Comparison of ENCODE assay signal across 23 cellular contexts in the genomic region with DNA sequence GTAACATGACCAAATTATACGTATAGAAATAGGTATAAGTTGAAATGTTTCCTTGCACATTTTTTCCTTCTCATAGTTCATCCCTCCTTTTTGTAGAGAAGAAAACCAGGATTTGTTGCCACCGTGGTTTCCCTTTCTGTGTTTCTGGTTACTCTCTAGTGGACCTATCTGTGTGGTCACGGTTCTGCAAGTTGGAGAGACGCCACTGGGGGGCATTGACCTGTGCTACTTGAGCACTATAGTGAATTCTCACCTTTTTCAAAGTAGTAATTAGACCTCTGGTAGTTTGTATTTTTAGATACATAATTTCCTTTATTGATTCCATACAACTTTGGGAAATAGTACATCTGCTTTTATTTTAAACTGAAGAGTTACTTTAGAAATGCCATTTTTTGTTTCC.
DNase-seq lines count a peak whose midpoint lies in the region; ATAC-seq and TF ChIP-seq lines count a peak whose summit lies in the region.
"Had no signal": no experiment of that assay in that cellular context is flagged by ENCODE, and none has a peak within 500 bp of the region (broad histone marks: within the 10 kb centered on the region; RNA-seq: fewer than 3 reads in every experiment).

No MANE protein-coding gene starts in this region.

- ATAC-seq in GM19035 (IDR thresholded peaks at IDR 0.05; ENCODE audit: unreplicated experiment) = no peak
- ATAC-seq: activated CD8-positive, alpha-beta memory T cell treated with anti-CD3 and anti-CD28 coated beads, Interleukin-2, amount 10 ng/mL, durations not matched to agents 7 days and 5 days; activated T-cell treated with anti-CD3 and anti-CD28 coated beads, Interleukin-2, amount 50 U/mL, for 72 hours; body of pancreas; gastroesophageal sphincter; left colon had no signal

- no peaks in the 10 kb centered on the region for H4K20me1 ChIP-seq in Loucy (ENCODE audit: insufficient read depth, low read length, poor library complexity, severe bottlenecking)

- no peak overlapping the region for H4K8ac ChIP-seq in mesendoderm (ENCODE audit: low read depth, low read length)

- H3K36me3 ChIP-seq in Loucy (ENCODE audit: insufficient read depth, low read length) (no peaks in the 10 kb centered on the region), mesendoderm (ENCODE audit: control insufficient read depth, insufficient read depth, low read length) (no peaks in the 10 kb centered on the region)
- H3K36me3 ChIP-seq: gastroesophageal sphincter, suprapubic skin had no signal

- H3K4me1 ChIP-seq in Loucy (ENCODE audit: insufficient read depth, low read length, poor library complexity, severe bottlenecking) (no peaks in the 10 kb centered on the region), mesendoderm (ENCODE audit: control insufficient read depth, low read depth, low read length) (no peaks in the 10 kb centered on the region)
- H3K4me1 ChIP-seq: gastroesophageal sphincter, suprapubic skin had no signal

- no peaks in the 10 kb centered on the region for H3F3A ChIP-seq in Loucy (ENCODE audit: low read depth)

- peak; percentile 9 for DNase-seq in ELR (ENCODE audit: low read depth)
- peak; percentile 37 for DNase-seq in SK-MEL-5 (ENCODE audit: low read depth, low spot score)
- DNase-seq in mesendoderm = peak; percentile 48
- no peak for DNase-seq in NCI-H2107 (lab: John Stamatoyannopoulos, UW)
- no peak for DNase-seq in NCI-H2029 treated with DMSO at 0.1 percent for 48 hours (lab: John Stamatoyannopoulos, UW)
- DNase-seq: activated CD4-positive, alpha-beta T cell treated with anti-CD3 and anti-CD28 coated beads for 48 hours; activated CD8-positive, alpha-beta memory T cell treated with anti-CD3 and anti-CD28 coated beads, Interleukin-2, amount 10 ng/mL, durations not matched to agents 7 days and 5 days; activated naive CD4-positive, alpha-beta T cell treated with Interleukin-2 at 50 U/mL for 16 hours; activated T-cell treated with anti-CD3 and anti-CD28 coated beads, Interleukin-2, amount 50 U/mL, for 72 hours; body of pancreas; CD4-positive, CD25-positive, alpha-beta regulatory T cell; GOT3; left colon; MM.1S; NCI-H1436 treated with DMSO at 0.1 percent for 48 hours; NCI-H2171; NCI-H510A treated with DMSO at 0.1 percent for 48 hours; stimulated activated naive CD4-positive, alpha-beta T cell had no signal

- H3K9ac ChIP-seq in Loucy (ENCODE audit: low read depth, low read length, poor library complexity, severe bottlenecking) = no peak overlapping the region
- no peak overlapping the region for H3K9ac ChIP-seq in mesendoderm (ENCODE audit: low read length)

- no peak overlapping the region for H2AFZ ChIP-seq in Loucy (ENCODE audit: low read length)
- H2AFZ ChIP-seq: hepatocyte had no signal

- no peaks in the 10 kb centered on the region for H3K9me2 ChIP-seq in Loucy (replicated peaks; ENCODE audit: low read depth, low read length)

- in situ Hi-C loops in SK-MEL-5 (cut with HindIII; ENCODE audit: low pct_unique_long_range_greater_than_20kb, low sequenced_read_pairs) = no loop called here

- peak; percentile 29 for TF ChIP-seq CTCF in Loucy (conservative IDR thresholded peaks at IDR 0.05; ENCODE audit: low read length)

- H3K79me2 ChIP-seq in Loucy (ENCODE audit: insufficient read depth, low read length) (no peaks in the 10 kb centered on the region), mesendoderm (ENCODE audit: control insufficient read depth, insufficient read depth, low read length) (no peaks in the 10 kb centered on the region)
- H3K79me2 ChIP-seq: hepatocyte had no signal

- no CpG with 5 or more reads among the region's 4 CpGs for WGBS in mesendoderm (ENCODE audit: extremely low coverage, insufficient coverage, low lambda C conversion rate)

- 0 out of 2 replicates have a peak, but pooled peaks cover 2% of the 10 kb centered on the region for H3K9me3 ChIP-seq in Loucy (ENCODE audit: insufficient read depth, low read depth, low read length)
- H3K9me3 ChIP-seq: body of pancreas, gastroesophageal sphincter, suprapubic skin had no signal

- H3K23ac ChIP-seq in mesendoderm (ENCODE audit: low read length) = no peak overlapping the region

- no peak overlapping the region for H2BK15ac ChIP-seq in mesendoderm (replicated peaks; ENCODE audit: low read depth)

- H3K4me2 ChIP-seq in Loucy (ENCODE audit: low read depth, low read length, poor library complexity, severe bottlenecking) (no peak overlapping the region), mesendoderm (ENCODE audit: low read length) (no peak overlapping the region)
- H3K4me2 ChIP-seq: hepatocyte had no signal

- no peak overlapping the region for H4K5ac ChIP-seq in mesendoderm (ENCODE audit: low read length)

- H2BK5ac ChIP-seq in mesendoderm (ENCODE audit: low read length) = no peak overlapping the region

- no peak overlapping the region for H2AK5ac ChIP-seq in mesendoderm (ENCODE audit: low read length)

- no peak overlapping the region for H3K27ac ChIP-seq in mesendoderm (ENCODE audit: low read depth, low read length)
- H3K27ac ChIP-seq: body of pancreas, gastroesophageal sphincter, hepatocyte, suprapubic skin had no signal

- H3K18ac ChIP-seq in mesendoderm (ENCODE audit: low read length) = no peak overlapping the region

- no peak overlapping the region for H3K56ac ChIP-seq in mesendoderm (ENCODE audit: low read length)

- H3K4me3 ChIP-seq in Loucy (ENCODE audit: low read length, poor library complexity, severe bottlenecking) (no peak overlapping the region), mesendoderm (ENCODE audit: low read length) (no peak overlapping the region)
- H3K4me3 ChIP-seq: body of pancreas, gastroesophageal sphincter, hepatocyte, suprapubic skin had no signal

- no peaks in the 10 kb centered on the region for H3K79me1 ChIP-seq in mesendoderm (ENCODE audit: low read length)

- H3K4ac ChIP-seq in mesendoderm (ENCODE audit: low read depth, low read length) = no peak overlapping the region

- H3K27me3 ChIP-seq in Loucy (ENCODE audit: insufficient read depth, low read length, poor library complexity, severe bottlenecking) (no peaks in the 10 kb centered on the region), mesendoderm (ENCODE audit: insufficient read depth, low read length, poor library complexity) (no peaks in the 10 kb centered on the region)
- H3K27me3 ChIP-seq: body of pancreas, gastroesophageal sphincter, hepatocyte, suprapubic skin had no signal

- H2BK120ac ChIP-seq in mesendoderm (ENCODE audit: low read depth, low read length) = no peak overlapping the region

Comparison
In these comparisons a context has a peak if more than half of its experiments do, and no peak if none do; other contexts are left out.
1. DNase-seq: peak in ELR (single experiment), SK-MEL-5 (single experiment) and mesendoderm (single experiment); none in NCI-H2107 (single experiment) and NCI-H2029 treated with DMSO at 0.1 percent for 48 hours (single experiment).